ENCODE assay signal across 23 cellular contexts in genomic region chr7:132636581-132636980, GRCh38.
"Had no signal": no experiment of that assay in that cellular context is flagged by ENCODE, and none has a peak within 500 bp of the region (broad histone marks: within the 10 kb centered on the region; RNA-seq: fewer than 3 reads in every experiment).

No MANE protein-coding gene starts in this region.

- H3K9me3 ChIP-seq: SJSA1, SK-N-SH had no signal

- DNase-seq: IMR-90, Karpas-422, KG1, MM.1S, NCI-H1092 treated with DMSO at 0.1 percent for 48 hours, NCI-H1436, NCI-H187, NCI-H2029, NCI-H2081 treated with DMSO at 0.1 percent for 48 hours, NCI-H2171, NCI-H226, NCI-H446, NCI-H510A, NCI-H524 treated with DMSO at 0.1 percent for 48 hours, Right ventricle myocardium superior, RPMI8226, SIG-M5, SK-N-SH, SW 1271, T-cell had no signal

- H3K9me3 Mint-ChIP-seq: T-cell; T-helper 1 cell treated with Interleukin-12 subunit alpha and Interleukin-12 subunit beta and Interleukin-4 antibody, amounts not matched to agents 30 μg/mL and 1 μg/mL, for 36 hours had no signal

- H3K36me3 ChIP-seq: SJSA1 had no signal

- H3K4me2 ChIP-seq: SK-N-SH had no signal

- H3K9me2 ChIP-seq: SK-N-SH had no signal

- H3K4me3 Mint-ChIP-seq: T-cell; T-helper 1 cell treated with Interleukin-12 subunit alpha and Interleukin-12 subunit beta and Interleukin-4 antibody, amounts not matched to agents 30 μg/mL and 1 μg/mL, for 36 hours had no signal

- ATAC-seq: HepG2, T-cell had no signal

- H3K4me3 ChIP-seq: SJSA1 had no signal

- H3K4me1 Mint-ChIP-seq: T-cell had no signal

- H3K36me3 Mint-ChIP-seq: T-cell had no signal

- H3K27ac ChIP-seq: SJSA1 had no signal

- H3K27me3 ChIP-seq: SJSA1 had no signal

- H3K4me1 ChIP-seq: SJSA1 had no signal

- H3K27ac Mint-ChIP-seq: T-cell; T-helper 1 cell treated with Interleukin-12 subunit alpha and Interleukin-12 subunit beta and Interleukin-4 antibody, amounts not matched to agents 30 μg/mL and 1 μg/mL, for 36 hours had no signal
